14 cellular contexts compared by ENCODE assay signal in genomic region chr6:35262596-35262995, GRCh38. TPM values are rescaled to one million over a fixed set of nuclear protein-coding genes. Genes with fewer than 3 reads are reported as not detected.
A peak's percentile ranks its signal among the peaks of the same experiment; 100 is the strongest.
DNase-seq lines count a peak whose midpoint lies in the region; ATAC-seq and TF ChIP-seq lines count a peak whose summit lies in the region.
"Had no signal": no experiment of that assay in that cellular context is flagged by ENCODE, and none has a peak within 500 bp of the region (broad histone marks: within the 10 kb centered on the region; RNA-seq: fewer than 3 reads in every experiment).

No MANE protein-coding gene starts in this region.

- peak overlapping the region; percentile 58; the same call in 1 of the 2 replicates for H3K27ac ChIP-seq in Panc1 (ENCODE audit: low read length)
- peak overlapping the region; percentile 93 to 99 (median 96) for H3K27ac ChIP-seq in gastrocnemius medialis

- H3K36me3 ChIP-seq in Panc1 (ENCODE audit: control insufficient read depth, insufficient read depth, low read length): no peaks in the 10 kb centered on the region
- H3K36me3 ChIP-seq in gastrocnemius medialis: no peaks in the 10 kb centered on the region
- H3K36me3 ChIP-seq: thyroid gland had no signal

- H3K9me3 Mint-ChIP-seq in activated T-cell treated with anti-CD3 and anti-CD28 coated beads, Interleukin-2, amount 50 U/mL, for 72 hours: no peaks in the 10 kb centered on the region

- H3K27me3 ChIP-seq in Panc1 (ENCODE audit: control insufficient read depth, insufficient read depth, low read length): no peaks in the 10 kb centered on the region
- no peaks in the 10 kb centered on the region for H3K27me3 ChIP-seq in gastrocnemius medialis
- H3K27me3 ChIP-seq: thyroid gland had no signal

- H3K36me3 Mint-ChIP-seq in activated T-cell treated with anti-CD3 and anti-CD28 coated beads, Interleukin-2, amount 50 U/mL, for 72 hours (ENCODE audit: insufficient read depth in 2 of 2): peaks cover 0 to 2% of the 10 kb centered on the region in 2 donors

- no peak overlapping the region for H3K4me3 Mint-ChIP-seq in activated T-cell treated with anti-CD3 and anti-CD28 coated beads, Interleukin-2, amount 50 U/mL, for 72 hours

- no peak for DNase-seq in activated T-cell treated with anti-CD3 and anti-CD28 coated beads, Interleukin-2, amount 50 U/mL, for 72 hours
- no peak for DNase-seq in activated T-cell treated with anti-CD3 and anti-CD28 coated beads for 4 hours
- no peak for DNase-seq in Panc1 (ENCODE audit: low read depth, low spot score)
- peak; percentile 22 for DNase-seq in fibroblast of villous mesenchyme (ENCODE audit: low read depth)
- no peak for DNase-seq in gastrocnemius medialis
- no peak for DNase-seq in NOMO-1 (lab: John Stamatoyannopoulos, UW; ENCODE audit: unreplicated experiment in 2 of 2)
- no peak for DNase-seq in superior temporal gyrus (ENCODE audit: extremely low spot score)
- DNase-seq: Kasumi-1, kidney, NCI-H1930, NCI-H748 treated with DMSO at 0.1 percent for 48 hours, thyroid gland had no signal

- peaks cover 66% of the 10 kb centered on the region for H3K4me1 Mint-ChIP-seq in activated T-cell treated with anti-CD3 and anti-CD28 coated beads, Interleukin-2, amount 50 U/mL, for 72 hours (ENCODE audit: low read depth)

- intact Hi-C loops in Panc1 (cut with micrococcal nuclease; ENCODE audit: unreplicated experiment) (no loop called here), gastrocnemius medialis (cut with DNase I; ENCODE audit: low total_unique reads) (loop anchor here (5.0 to 10.0 kb wide), 2 partner anchors 472 to 870 kb away; partner anchors contain the start of genes ARMC12 and NUDT3)

- no peaks in the 10 kb centered on the region for H3K27me3 Mint-ChIP-seq in activated T-cell treated with anti-CD3 and anti-CD28 coated beads, Interleukin-2, amount 50 U/mL, for 72 hours (ENCODE audit: low read depth)

- in situ Hi-C loops in Panc1 (cut with HindIII; ENCODE audit: low pct_unique_long_range_greater_than_20kb, low sequenced_read_pairs) (no loop called here), gastrocnemius medialis (cut with MboI; ENCODE audit: low sequenced_read_pairs in 4 of 4) (no loop called here)

- no peak for TF ChIP-seq POLR2A in gastrocnemius medialis (IDR thresholded peaks at IDR 0.05)

- no TSS peak for BruUV-seq in Panc1 (replicated peaks; lab: Mats Ljungman, UMichigan)

- H3K27ac Mint-ChIP-seq in activated T-cell treated with anti-CD3 and anti-CD28 coated beads, Interleukin-2, amount 50 U/mL, for 72 hours: peak overlapping the region; percentile 6

- CTCF ChIA-PET in Panc1 (lab: Charles Lee): no interaction called here

- H3K9me3 ChIP-seq in Panc1 (ENCODE audit: control insufficient read depth, insufficient read depth, low read depth, low read length) (no peaks in the 10 kb centered on the region), gastrocnemius medialis (no peaks in the 10 kb centered on the region)
- H3K9me3 ChIP-seq: thyroid gland had no signal

- ATAC-seq in activated T-cell treated with anti-CD3 and anti-CD28 coated beads, Interleukin-2, amount 50 U/mL, for 72 hours (replicated peaks in 1 of 2): no peak
- ATAC-seq in Panc1: no peak
- ATAC-seq in gastrocnemius medialis: no peak
- no peak for ATAC-seq in GM19395 (IDR thresholded peaks at IDR 0.05; ENCODE audit: unreplicated experiment)

- H3K4me3 ChIP-seq in Panc1 (ENCODE audit: low read depth in 2 of 2, low read length in 2 of 2) (no peak overlapping the region), fibroblast of villous mesenchyme (ENCODE audit: low read depth, low read length) (no peak overlapping the region), gastrocnemius medialis (no peak overlapping the region)
- H3K4me3 ChIP-seq: skin epidermis, thyroid gland had no signal

- H3K4me1 ChIP-seq in Panc1 (ENCODE audit: control insufficient read depth, insufficient read depth, low read length): peaks cover 18% of the 10 kb centered on the region
- H3K4me1 ChIP-seq in gastrocnemius medialis: peaks cover 51 to 70% of the 10 kb centered on the region in 2 donors

- TF ChIP-seq CTCF in Panc1 (IDR thresholded peaks at IDR 0.05) (no peak), fibroblast of villous mesenchyme (IDR thresholded peaks at IDR 0.05; ENCODE audit: insufficient read depth, low read depth, low read length) (no peak), gastrocnemius medialis (IDR thresholded peaks at IDR 0.05 in 4 of 5, conservative IDR thresholded peaks at IDR 0.05 in 1 of 5) (no peak)

- POLR2A ChIA-PET in Panc1 (lab: Charles Lee): no interaction called here

RNA-seq across cellular contexts. Expression of gene ZNF76, which starts 3.1 kb away (rescaled TPM):
- 10 to 100 TPM; 52.1 to 55.9 TPM for total RNA-seq in activated T-cell treated with anti-CD3 and anti-CD28 coated beads, Interleukin-2, amount 50 U/mL, for 72 hours
- total RNA-seq in Panc1 (2021; ENCODE audit: unreplicated experiment): 41.5 TPM
- 43.6 TPM for polyA plus RNA-seq in Panc1 (2012; ENCODE audit: insufficient read length)
- 14.2 and 16.8 TPM in 2 replicates for total RNA-seq in fibroblast of villous mesenchyme
- 10 to 100 TPM; 26.1 to 35.2 (median 27.5) TPM for total RNA-seq in gastrocnemius medialis

RNA-seq across cellular contexts. Expression of gene DEF6, which starts 35.0 kb away (rescaled TPM):
- 100 to 1,000 TPM; 108 to 127 TPM for total RNA-seq in activated T-cell treated with anti-CD3 and anti-CD28 coated beads, Interleukin-2, amount 50 U/mL, for 72 hours
- total RNA-seq in Panc1 (2021; ENCODE audit: unreplicated experiment) (0.59 TPM), fibroblast of villous mesenchyme (0.32 and 1.3 TPM in 2 replicates), gastrocnemius medialis (1 to 10 TPM in 1 of 4 donors, under 1 TPM in 3; 0.15 to 2.9 (median 0.68) TPM)
- not detected for polyA plus RNA-seq in Panc1 (2012; ENCODE audit: insufficient read length)

RNA-seq across cellular contexts. Expression of gene SCUBE3, which starts 48.8 kb away (rescaled TPM):
- total RNA-seq in activated T-cell treated with anti-CD3 and anti-CD28 coated beads, Interleukin-2, amount 50 U/mL, for 72 hours: under 1 TPM; 0.05 to 0.16 TPM
- total RNA-seq in Panc1 (2021; ENCODE audit: unreplicated experiment): 1.6 TPM
- polyA plus RNA-seq in Panc1 (2012; ENCODE audit: insufficient read length): 3.1 TPM
- total RNA-seq in fibroblast of villous mesenchyme: 10.0 and 26.8 TPM in 2 replicates
- under 1 TPM in 2 of 4 donors, not detected in 2; 0.05 to 0.07 TPM for total RNA-seq in gastrocnemius medialis

Comparison
In these comparisons a context has a peak if more than half of its experiments do, and no peak if none do; other contexts are left out.
1. RNA of gene DEF6, which starts 35.0 kb away (total RNA-seq): 108 to 127 TPM in activated T-cell treated with anti-CD3 and anti-CD28 coated beads, Interleukin-2, amount 50 U/mL, for 72 hours; 0.32 to 1.3 TPM in fibroblast of villous mesenchyme, 0.15 to 2.9 TPM in gastrocnemius medialis and 0.59 TPM in Panc1 (single experiment); every median in the first group is over 10 times any median in the second.